1 cellular context compared by ENCODE assay signal in genomic region chr1:231636157-231636556, GRCh38.
TF ChIP-seq lines count a peak whose summit lies in the region.

No MANE protein-coding gene starts in this region.

TF ChIP-seq in HepG2, 621 proteins besides CTCF, POLR2A, EP300 and RAD21:
- TF ChIP-seq, protein P1, sequence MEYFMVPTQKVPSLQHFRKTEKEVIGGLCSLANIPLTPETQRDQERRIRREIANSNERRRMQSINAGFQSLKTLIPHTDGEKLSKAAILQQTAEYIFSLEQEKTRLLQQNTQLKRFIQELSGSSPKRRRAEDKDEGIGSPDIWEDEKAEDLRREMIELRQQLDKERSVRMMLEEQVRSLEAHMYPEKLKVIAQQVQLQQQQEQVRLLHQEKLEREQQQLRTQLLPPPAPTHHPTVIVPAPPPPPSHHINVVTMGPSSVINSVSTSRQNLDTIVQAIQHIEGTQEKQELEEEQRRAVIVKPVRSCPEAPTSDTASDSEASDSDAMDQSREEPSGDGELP (IDR thresholded peaks at IDR 0.05; ENCODE audit: borderline replicate concordance, low read depth), result peak; percentile 86; the same call in 1 of the 2 replicates
- TF ChIP-seq, protein P2, sequence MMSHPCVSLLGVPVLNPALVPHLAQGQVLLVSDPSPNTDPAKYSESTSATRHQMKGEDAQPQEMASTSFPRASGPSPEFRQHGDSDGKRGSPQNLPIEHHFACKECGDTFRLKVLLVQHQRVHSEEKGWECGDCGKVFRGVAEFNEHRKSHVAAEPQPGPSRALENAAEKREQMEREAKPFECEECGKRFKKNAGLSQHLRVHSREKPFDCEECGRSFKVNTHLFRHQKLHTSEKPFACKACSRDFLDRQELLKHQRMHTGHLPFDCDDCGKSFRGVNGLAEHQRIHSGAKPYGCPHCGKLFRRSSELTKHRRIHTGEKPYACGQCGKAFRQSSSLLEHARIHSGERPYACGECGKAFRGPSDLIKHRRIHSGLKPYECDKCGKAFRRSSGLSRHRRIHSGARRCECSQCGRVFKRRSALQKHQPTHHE (CRISPR knock-in tag; IDR thresholded peaks at IDR 0.05; ENCODE audit: borderline replicate concordance), result no peak
- TF ChIP-seq SAP130 (CRISPR knock-in tag; IDR thresholded peaks at IDR 0.05; ENCODE audit: low read depth) (peak; percentile 63), ATF2 (CRISPR knock-in tag; IDR thresholded peaks at IDR 0.05) (peak; percentile 40; the same call in 1 of the 2 replicates), ATF3 (CRISPR knock-in tag; IDR thresholded peaks at IDR 0.05) (peak; percentile 73), ARID5B (CRISPR knock-in tag; IDR thresholded peaks at IDR 0.05) (peak; percentile 39), JUN (CRISPR knock-in tag; IDR thresholded peaks at IDR 0.05) (peak; percentile 50; the same call in 1 of the 2 replicates), FOSL2 (CRISPR knock-in tag; IDR thresholded peaks at IDR 0.05) (peak; percentile 94), IRF2 (CRISPR knock-in tag; IDR thresholded peaks at IDR 0.05) (0 out of 2 replicates have a peak, but pooled peaks have one; percentile 19), ZNF724P (CRISPR knock-in tag; IDR thresholded peaks at IDR 0.05; ENCODE audit: borderline replicate concordance) (no peak)
TF ChIP-seq in HepG2: peak in this region for 8.
